In genomic region chr3:136498919-136499447, GRCh38 we compare ENCODE assay signal across 1 cellular context.
A peak's percentile ranks its signal among the peaks of the same experiment; 100 is the strongest.
TF ChIP-seq lines count a peak whose summit lies in the region.

No MANE protein-coding gene starts in this region.

TF ChIP-seq in HepG2, 621 proteins besides CTCF, POLR2A, EP300 and RAD21 (continued from another document and continues in another):
- TF ChIP-seq, protein P1, sequence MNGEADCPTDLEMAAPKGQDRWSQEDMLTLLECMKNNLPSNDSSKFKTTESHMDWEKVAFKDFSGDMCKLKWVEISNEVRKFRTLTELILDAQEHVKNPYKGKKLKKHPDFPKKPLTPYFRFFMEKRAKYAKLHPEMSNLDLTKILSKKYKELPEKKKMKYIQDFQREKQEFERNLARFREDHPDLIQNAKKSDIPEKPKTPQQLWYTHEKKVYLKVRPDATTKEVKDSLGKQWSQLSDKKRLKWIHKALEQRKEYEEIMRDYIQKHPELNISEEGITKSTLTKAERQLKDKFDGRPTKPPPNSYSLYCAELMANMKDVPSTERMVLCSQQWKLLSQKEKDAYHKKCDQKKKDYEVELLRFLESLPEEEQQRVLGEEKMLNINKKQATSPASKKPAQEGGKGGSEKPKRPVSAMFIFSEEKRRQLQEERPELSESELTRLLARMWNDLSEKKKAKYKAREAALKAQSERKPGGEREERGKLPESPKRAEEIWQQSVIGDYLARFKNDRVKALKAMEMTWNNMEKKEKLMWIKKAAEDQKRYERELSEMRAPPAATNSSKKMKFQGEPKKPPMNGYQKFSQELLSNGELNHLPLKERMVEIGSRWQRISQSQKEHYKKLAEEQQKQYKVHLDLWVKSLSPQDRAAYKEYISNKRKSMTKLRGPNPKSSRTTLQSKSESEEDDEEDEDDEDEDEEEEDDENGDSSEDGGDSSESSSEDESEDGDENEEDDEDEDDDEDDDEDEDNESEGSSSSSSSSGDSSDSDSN (CRISPR knock-in tag; IDR thresholded peaks at IDR 0.05): 0 out of 2 replicates have a peak, but pooled peaks have one; percentile 36
- TF ChIP-seq CEBPZ (IDR thresholded peaks at IDR 0.05; ENCODE audit: low read length) (no peak), EHMT2 (IDR thresholded peaks at IDR 0.05; ENCODE audit: borderline replicate concordance, low read depth, low read length) (peak; percentile 66; the same call in 1 of the 2 replicates), MED8 (CRISPR knock-in tag; IDR thresholded peaks at IDR 0.05; ENCODE audit: insufficient replicate concordance) (no peak), RFXAP (CRISPR knock-in tag; IDR thresholded peaks at IDR 0.05; ENCODE audit: borderline replicate concordance) (peak; percentile 80), NFIC (IDR thresholded peaks at IDR 0.05; ENCODE audit: low read length) (peak; percentile 68; the same call in 1 of the 2 replicates), ZNF839 (CRISPR knock-in tag; IDR thresholded peaks at IDR 0.05; ENCODE audit: borderline replicate concordance) (no peak), SMARCE1 (IDR thresholded peaks at IDR 0.05; ENCODE audit: borderline replicate concordance) (no peak), RCOR2 (CRISPR knock-in tag; IDR thresholded peaks at IDR 0.05) (peak; percentile 99), ATF4 (CRISPR knock-in tag; IDR thresholded peaks at IDR 0.05) (peak in 1 of 2 experiments; percentile 83; a peak in 2 of 4 replicates), SAFB2 (CRISPR knock-in tag; IDR thresholded peaks at IDR 0.05; ENCODE audit: borderline replicate concordance, low read depth) (no peak), IKZF5 (CRISPR knock-in tag; IDR thresholded peaks at IDR 0.05) (peak; percentile 93), TEAD3 (CRISPR knock-in tag; optimal IDR thresholded peaks at IDR 0.05; ENCODE audit: borderline replicate concordance) (peak; percentile 86), ZSCAN9 (CRISPR knock-in tag; IDR thresholded peaks at IDR 0.05; ENCODE audit: borderline replicate concordance) (0 out of 2 replicates have a peak, but pooled peaks have one; percentile 42), IRF9 (CRISPR knock-in tag; IDR thresholded peaks at IDR 0.05; ENCODE audit: borderline replicate concordance) (no peak), CHD2 (IDR thresholded peaks at IDR 0.05; ENCODE audit: low read depth, low read length) (no peak), NFIB (CRISPR knock-in tag; IDR thresholded peaks at IDR 0.05; ENCODE audit: borderline replicate concordance) (no peak), ZNF724P (CRISPR knock-in tag; IDR thresholded peaks at IDR 0.05; ENCODE audit: borderline replicate concordance) (no peak), ZNF546 (CRISPR knock-in tag; conservative IDR thresholded peaks at IDR 0.05) (no peak), IKZF1 (IDR thresholded peaks at IDR 0.05) (no peak), FOXP1 (IDR thresholded peaks at IDR 0.05) (peak; percentile 94), FOXP1 (CRISPR knock-in tag; IDR thresholded peaks at IDR 0.05) (peak; percentile 99), ZNF782 (CRISPR knock-in tag; IDR thresholded peaks at IDR 0.05; ENCODE audit: borderline replicate concordance) (peak; percentile 33; the same call in 1 of the 2 replicates), ZNF776 (CRISPR knock-in tag; IDR thresholded peaks at IDR 0.05) (no peak), XRCC5 (optimal IDR thresholded peaks at IDR 0.05; ENCODE audit: low read length) (no peak)
- TF ChIP-seq, protein P2, sequence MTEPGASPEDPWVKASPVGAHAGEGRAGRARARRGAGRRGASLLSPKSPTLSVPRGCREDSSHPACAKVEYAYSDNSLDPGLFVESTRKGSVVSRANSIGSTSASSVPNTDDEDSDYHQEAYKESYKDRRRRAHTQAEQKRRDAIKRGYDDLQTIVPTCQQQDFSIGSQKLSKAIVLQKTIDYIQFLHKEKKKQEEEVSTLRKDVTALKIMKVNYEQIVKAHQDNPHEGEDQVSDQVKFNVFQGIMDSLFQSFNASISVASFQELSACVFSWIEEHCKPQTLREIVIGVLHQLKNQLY (CRISPR knock-in tag; IDR thresholded peaks at IDR 0.05): peak; percentile 45; the same call in 1 of the 2 replicates
- TF ChIP-seq, protein P3, sequence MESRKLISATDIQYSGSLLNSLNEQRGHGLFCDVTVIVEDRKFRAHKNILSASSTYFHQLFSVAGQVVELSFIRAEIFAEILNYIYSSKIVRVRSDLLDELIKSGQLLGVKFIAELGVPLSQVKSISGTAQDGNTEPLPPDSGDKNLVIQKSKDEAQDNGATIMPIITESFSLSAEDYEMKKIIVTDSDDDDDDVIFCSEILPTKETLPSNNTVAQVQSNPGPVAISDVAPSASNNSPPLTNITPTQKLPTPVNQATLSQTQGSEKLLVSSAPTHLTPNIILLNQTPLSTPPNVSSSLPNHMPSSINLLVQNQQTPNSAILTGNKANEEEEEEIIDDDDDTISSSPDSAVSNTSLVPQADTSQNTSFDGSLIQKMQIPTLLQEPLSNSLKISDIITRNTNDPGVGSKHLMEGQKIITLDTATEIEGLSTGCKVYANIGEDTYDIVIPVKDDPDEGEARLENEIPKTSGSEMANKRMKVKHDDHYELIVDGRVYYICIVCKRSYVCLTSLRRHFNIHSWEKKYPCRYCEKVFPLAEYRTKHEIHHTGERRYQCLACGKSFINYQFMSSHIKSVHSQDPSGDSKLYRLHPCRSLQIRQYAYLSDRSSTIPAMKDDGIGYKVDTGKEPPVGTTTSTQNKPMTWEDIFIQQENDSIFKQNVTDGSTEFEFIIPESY (CRISPR knock-in tag; IDR thresholded peaks at IDR 0.05): peak; percentile 88
- TF ChIP-seq, protein P4, sequence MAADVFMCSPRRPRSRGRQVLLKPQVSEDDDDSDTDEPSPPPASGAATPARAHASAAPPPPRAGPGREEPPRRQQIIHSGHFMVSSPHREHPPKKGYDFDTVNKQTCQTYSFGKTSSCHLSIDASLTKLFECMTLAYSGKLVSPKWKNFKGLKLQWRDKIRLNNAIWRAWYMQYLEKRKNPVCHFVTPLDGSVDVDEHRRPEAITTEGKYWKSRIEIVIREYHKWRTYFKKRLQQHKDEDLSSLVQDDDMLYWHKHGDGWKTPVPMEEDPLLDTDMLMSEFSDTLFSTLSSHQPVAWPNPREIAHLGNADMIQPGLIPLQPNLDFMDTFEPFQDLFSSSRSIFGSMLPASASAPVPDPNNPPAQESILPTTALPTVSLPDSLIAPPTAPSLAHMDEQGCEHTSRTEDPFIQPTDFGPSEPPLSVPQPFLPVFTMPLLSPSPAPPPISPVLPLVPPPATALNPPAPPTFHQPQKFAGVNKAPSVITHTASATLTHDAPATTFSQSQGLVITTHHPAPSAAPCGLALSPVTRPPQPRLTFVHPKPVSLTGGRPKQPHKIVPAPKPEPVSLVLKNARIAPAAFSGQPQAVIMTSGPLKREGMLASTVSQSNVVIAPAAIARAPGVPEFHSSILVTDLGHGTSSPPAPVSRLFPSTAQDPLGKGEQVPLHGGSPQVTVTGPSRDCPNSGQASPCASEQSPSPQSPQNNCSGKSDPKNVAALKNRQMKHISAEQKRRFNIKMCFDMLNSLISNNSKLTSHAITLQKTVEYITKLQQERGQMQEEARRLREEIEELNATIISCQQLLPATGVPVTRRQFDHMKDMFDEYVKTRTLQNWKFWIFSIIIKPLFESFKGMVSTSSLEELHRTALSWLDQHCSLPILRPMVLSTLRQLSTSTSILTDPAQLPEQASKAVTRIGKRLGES (CRISPR knock-in tag; IDR thresholded peaks at IDR 0.05; ENCODE audit: borderline replicate concordance): no peak
- TF ChIP-seq, protein P5, sequence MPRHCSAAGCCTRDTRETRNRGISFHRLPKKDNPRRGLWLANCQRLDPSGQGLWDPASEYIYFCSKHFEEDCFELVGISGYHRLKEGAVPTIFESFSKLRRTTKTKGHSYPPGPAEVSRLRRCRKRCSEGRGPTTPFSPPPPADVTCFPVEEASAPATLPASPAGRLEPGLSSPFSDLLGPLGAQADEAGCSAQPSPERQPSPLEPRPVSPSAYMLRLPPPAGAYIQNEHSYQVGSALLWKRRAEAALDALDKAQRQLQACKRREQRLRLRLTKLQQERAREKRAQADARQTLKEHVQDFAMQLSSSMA (CRISPR knock-in tag; IDR thresholded peaks at IDR 0.05): no peak
- TF ChIP-seq, protein P6, sequence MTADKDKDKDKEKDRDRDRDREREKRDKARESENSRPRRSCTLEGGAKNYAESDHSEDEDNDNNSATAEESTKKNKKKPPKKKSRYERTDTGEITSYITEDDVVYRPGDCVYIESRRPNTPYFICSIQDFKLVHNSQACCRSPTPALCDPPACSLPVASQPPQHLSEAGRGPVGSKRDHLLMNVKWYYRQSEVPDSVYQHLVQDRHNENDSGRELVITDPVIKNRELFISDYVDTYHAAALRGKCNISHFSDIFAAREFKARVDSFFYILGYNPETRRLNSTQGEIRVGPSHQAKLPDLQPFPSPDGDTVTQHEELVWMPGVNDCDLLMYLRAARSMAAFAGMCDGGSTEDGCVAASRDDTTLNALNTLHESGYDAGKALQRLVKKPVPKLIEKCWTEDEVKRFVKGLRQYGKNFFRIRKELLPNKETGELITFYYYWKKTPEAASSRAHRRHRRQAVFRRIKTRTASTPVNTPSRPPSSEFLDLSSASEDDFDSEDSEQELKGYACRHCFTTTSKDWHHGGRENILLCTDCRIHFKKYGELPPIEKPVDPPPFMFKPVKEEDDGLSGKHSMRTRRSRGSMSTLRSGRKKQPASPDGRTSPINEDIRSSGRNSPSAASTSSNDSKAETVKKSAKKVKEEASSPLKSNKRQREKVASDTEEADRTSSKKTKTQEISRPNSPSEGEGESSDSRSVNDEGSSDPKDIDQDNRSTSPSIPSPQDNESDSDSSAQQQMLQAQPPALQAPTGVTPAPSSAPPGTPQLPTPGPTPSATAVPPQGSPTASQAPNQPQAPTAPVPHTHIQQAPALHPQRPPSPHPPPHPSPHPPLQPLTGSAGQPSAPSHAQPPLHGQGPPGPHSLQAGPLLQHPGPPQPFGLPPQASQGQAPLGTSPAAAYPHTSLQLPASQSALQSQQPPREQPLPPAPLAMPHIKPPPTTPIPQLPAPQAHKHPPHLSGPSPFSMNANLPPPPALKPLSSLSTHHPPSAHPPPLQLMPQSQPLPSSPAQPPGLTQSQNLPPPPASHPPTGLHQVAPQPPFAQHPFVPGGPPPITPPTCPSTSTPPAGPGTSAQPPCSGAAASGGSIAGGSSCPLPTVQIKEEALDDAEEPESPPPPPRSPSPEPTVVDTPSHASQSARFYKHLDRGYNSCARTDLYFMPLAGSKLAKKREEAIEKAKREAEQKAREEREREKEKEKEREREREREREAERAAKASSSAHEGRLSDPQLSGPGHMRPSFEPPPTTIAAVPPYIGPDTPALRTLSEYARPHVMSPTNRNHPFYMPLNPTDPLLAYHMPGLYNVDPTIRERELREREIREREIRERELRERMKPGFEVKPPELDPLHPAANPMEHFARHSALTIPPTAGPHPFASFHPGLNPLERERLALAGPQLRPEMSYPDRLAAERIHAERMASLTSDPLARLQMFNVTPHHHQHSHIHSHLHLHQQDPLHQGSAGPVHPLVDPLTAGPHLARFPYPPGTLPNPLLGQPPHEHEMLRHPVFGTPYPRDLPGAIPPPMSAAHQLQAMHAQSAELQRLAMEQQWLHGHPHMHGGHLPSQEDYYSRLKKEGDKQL (CRISPR knock-in tag; IDR thresholded peaks at IDR 0.05; ENCODE audit: low read depth): 0 out of 2 replicates have a peak, but pooled peaks have one; percentile 63
- TF ChIP-seq, protein P7, sequence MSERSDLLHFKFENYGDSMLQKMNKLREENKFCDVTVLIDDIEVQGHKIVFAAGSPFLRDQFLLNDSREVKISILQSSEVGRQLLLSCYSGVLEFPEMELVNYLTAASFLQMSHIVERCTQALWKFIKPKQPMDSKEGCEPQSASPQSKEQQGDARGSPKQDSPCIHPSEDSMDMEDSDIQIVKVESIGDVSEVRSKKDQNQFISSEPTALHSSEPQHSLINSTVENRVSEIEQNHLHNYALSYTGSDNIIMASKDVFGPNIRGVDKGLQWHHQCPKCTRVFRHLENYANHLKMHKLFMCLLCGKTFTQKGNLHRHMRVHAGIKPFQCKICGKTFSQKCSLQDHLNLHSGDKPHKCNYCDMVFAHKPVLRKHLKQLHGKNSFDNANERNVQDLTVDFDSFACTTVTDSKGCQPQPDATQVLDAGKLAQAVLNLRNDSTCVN (CRISPR knock-in tag; IDR thresholded peaks at IDR 0.05; ENCODE audit: borderline replicate concordance): 0 out of 2 replicates have a peak, but pooled peaks have one; percentile 24
